16 cellular contexts compared by ENCODE assay signal in the genomic region with DNA sequence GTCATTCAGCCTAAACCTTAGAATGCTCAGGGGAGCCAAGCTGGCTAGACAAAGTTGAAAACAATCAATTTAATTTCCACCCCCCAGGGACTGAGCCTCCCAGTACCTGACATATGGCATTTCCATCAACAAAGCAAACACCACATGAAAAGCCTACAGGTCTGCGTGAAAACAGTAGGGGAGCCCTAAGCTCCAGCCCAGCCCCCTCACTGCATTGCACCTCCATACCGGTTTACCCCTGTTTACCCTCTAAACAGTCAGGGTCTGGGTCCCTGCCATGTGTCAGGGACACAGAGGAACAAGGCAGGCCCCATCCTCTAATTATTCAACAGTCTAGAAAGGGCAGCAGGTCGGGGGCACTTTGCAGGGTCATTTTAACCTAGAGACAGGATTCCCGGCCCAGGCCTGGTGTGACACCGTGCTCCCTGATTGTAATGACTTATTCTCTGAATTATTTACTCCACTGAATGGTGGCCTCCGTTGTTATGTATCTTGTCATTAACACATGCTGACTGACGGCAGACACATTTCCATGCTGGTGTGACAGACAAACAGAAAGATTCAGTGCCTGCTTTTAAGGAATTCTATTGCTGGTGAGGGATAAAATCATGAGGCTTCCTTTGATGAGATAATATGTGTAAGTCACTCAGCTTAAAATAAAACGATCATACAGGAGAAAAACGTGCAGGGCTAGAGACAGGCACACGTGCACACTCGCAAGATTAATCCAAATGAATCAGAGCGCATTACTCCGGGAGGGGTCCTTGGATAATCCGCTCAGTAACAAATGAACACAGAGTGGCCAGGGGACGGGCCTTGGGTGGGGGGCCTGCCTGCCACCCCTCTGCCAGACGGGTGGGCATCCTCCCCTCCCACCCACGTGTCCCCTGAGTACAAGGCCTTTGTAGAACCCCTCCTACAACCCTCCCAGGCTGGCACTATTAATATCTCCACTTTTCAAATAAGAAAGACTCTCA. TPM values are rescaled to one million over a fixed set of nuclear protein-coding genes. Genes with fewer than 3 reads are reported as not detected.
DNase-seq lines count a peak whose midpoint lies in the region; ATAC-seq and TF ChIP-seq lines count a peak whose summit lies in the region.
"Had no signal": no experiment of that assay in that cellular context is flagged by ENCODE, and none has a peak within 500 bp of the region (broad histone marks: within the 10 kb centered on the region; RNA-seq: fewer than 3 reads in every experiment).

No MANE protein-coding gene starts in this region.

- no peak for ATAC-seq in naive thymus-derived CD4-positive, alpha-beta T cell
- ATAC-seq in upper lobe of right lung (no peak), HG03521 (IDR thresholded peaks at IDR 0.05; ENCODE audit: unreplicated experiment) (no peak), HG03108 (IDR thresholded peaks at IDR 0.05; ENCODE audit: unreplicated experiment) (no peak)
- ATAC-seq: HCT116 had no signal

- CTCF ChIA-PET in naive thymus-derived CD4-positive, alpha-beta T cell (lab: Charles Lee): interaction anchor here (1.0 kb wide), 2 partner anchors 8 to 24 kb away, joined by 3 to 5 read pairs; a partner anchor contains a TSS

- peaks cover 94 to 97% of the 10 kb centered on the region in 2 donors for H3K4me1 ChIP-seq in naive thymus-derived CD4-positive, alpha-beta T cell (ENCODE audit: control insufficient read depth in 2 of 2, insufficient read depth in 2 of 2, low read length in 2 of 2)
- H3K4me1 ChIP-seq in upper lobe of right lung: peaks cover 25% of the 10 kb centered on the region
- H3K4me1 ChIP-seq: SJSA1 had no signal

- H3K27me3 ChIP-seq in WERI-Rb-1 (ENCODE audit: insufficient read depth, low read depth, severe bottlenecking) (no peaks in the 10 kb centered on the region), upper lobe of right lung (no peaks in the 10 kb centered on the region)
- no peaks in the 10 kb centered on the region for H3K27me3 ChIP-seq in naive thymus-derived CD4-positive, alpha-beta T cell (ENCODE audit: control insufficient read depth in 2 of 2, insufficient read depth in 2 of 2, low read length in 2 of 2)
- H3K27me3 ChIP-seq: SJSA1 had no signal

- H3K9me3 ChIP-seq in WERI-Rb-1 (ENCODE audit: severe bottlenecking) (no peaks in the 10 kb centered on the region), upper lobe of right lung (no peaks in the 10 kb centered on the region)
- H3K9me3 ChIP-seq in naive thymus-derived CD4-positive, alpha-beta T cell (ENCODE audit: control insufficient read depth in 2 of 3, low read length in 3 of 3): no peaks in the 10 kb centered on the region
- H3K9me3 ChIP-seq: SJSA1, tibial artery had no signal

- H3K4me3 Mint-ChIP-seq in IgD-negative memory B cell: peak overlapping the region in 2 of 4 donors; percentile 12 to 65
- H3K4me3 Mint-ChIP-seq in naive thymus-derived CD4-positive, alpha-beta T cell: peak overlapping the region in 9 of 10 donors; percentile 35 to 99 (median 78)
- H3K4me3 Mint-ChIP-seq: dendritic cell treated with granulocyte-macrophage colony-stimulating factor and Interleukin-4, amounts not matched to agents 40 ng/mL and 50 ng/mL, for 4 days had no signal

- TF ChIP-seq CTCF in WERI-Rb-1 (IDR thresholded peaks at IDR 0.05; ENCODE audit: low read depth, low read length): no peak
- TF ChIP-seq CTCF in upper lobe of right lung (IDR thresholded peaks at IDR 0.05): no peak

- H3K4me3 ChIP-seq in WERI-Rb-1 (ENCODE audit: low read depth, low read length) (no peak overlapping the region), upper lobe of right lung (no peak overlapping the region)
- H3K4me3 ChIP-seq in naive thymus-derived CD4-positive, alpha-beta T cell (ENCODE audit: low read length): no peak overlapping the region
- H3K4me3 ChIP-seq: SJSA1, tibial artery had no signal

- intact Hi-C loops in naive thymus-derived CD4-positive, alpha-beta T cell (cut with micrococcal nuclease): no loop called here
- intact Hi-C loops in upper lobe of right lung (cut with DNase I): no loop called here

- H3K27ac Mint-ChIP-seq in IgD-negative memory B cell: peak overlapping the region in 2 of 3 donors; percentile 51 to 78
- peak overlapping the region; percentile 46 to 99 (median 91) for H3K27ac Mint-ChIP-seq in naive thymus-derived CD4-positive, alpha-beta T cell

- no peaks in the 10 kb centered on the region for H3K27me3 Mint-ChIP-seq in IgD-negative memory B cell
- H3K27me3 Mint-ChIP-seq in naive thymus-derived CD4-positive, alpha-beta T cell: no peaks in the 10 kb centered on the region

- DNase-seq in NCI-H2081 (lab: John Stamatoyannopoulos, UW) (peak; percentile 26 to 82), NCI-H2081 treated with DMSO at 0.1 percent for 48 hours (lab: John Stamatoyannopoulos, UW) (no peak), WERI-Rb-1 (peak; percentile 82), upper lobe of right lung (no peak)
- peak in 1 of 9 donors; percentile 42 for DNase-seq in naive thymus-derived CD4-positive, alpha-beta T cell
- DNase-seq: activated CD4-positive, alpha-beta T cell treated with anti-CD3 and anti-CD28 coated beads for 4 hours; DMS79; NCI-H2029 treated with DMSO at 0.1 percent for 48 hours; tibial artery had no signal

- no peaks in the 10 kb centered on the region for H3K36me3 Mint-ChIP-seq in IgD-negative memory B cell
- peaks cover 0 to 15% (median 7%) of the 10 kb centered on the region in 5 donors for H3K36me3 Mint-ChIP-seq in naive thymus-derived CD4-positive, alpha-beta T cell

- H3K9me3 Mint-ChIP-seq in IgD-negative memory B cell: no peaks in the 10 kb centered on the region
- H3K9me3 Mint-ChIP-seq in naive thymus-derived CD4-positive, alpha-beta T cell: no peaks in the 10 kb centered on the region
- H3K9me3 Mint-ChIP-seq: dendritic cell treated with granulocyte-macrophage colony-stimulating factor and Interleukin-4, amounts not matched to agents 40 ng/mL and 50 ng/mL, for 4 days had no signal

- H3K36me3 ChIP-seq in WERI-Rb-1 (peaks cover 18% of the 10 kb centered on the region), upper lobe of right lung (no peaks in the 10 kb centered on the region)
- H3K36me3 ChIP-seq in naive thymus-derived CD4-positive, alpha-beta T cell (ENCODE audit: control insufficient read depth in 2 of 3, insufficient read depth in 3 of 3, low read length in 3 of 3): peaks cover 0 to 4% (median 0%) of the 10 kb centered on the region in 3 experiments
- H3K36me3 ChIP-seq: SJSA1, tibial artery had no signal

- H3K27ac ChIP-seq in WERI-Rb-1 (peak overlapping the region; percentile 96), upper lobe of right lung (no peak overlapping the region)
- peak overlapping the region; percentile 76 for H3K27ac ChIP-seq in naive thymus-derived CD4-positive, alpha-beta T cell (ENCODE audit: low read depth, low read length)
- H3K27ac ChIP-seq: 22Rv1, SJSA1, tibial artery had no signal

- POLR2A ChIA-PET in naive thymus-derived CD4-positive, alpha-beta T cell (lab: Charles Lee): interaction anchor here (0.5 to 22.3 kb wide), 8 partner anchors 7 to 470 kb away, joined by 3 to 328 read pairs (median 4); a partner anchor contains a TSS

- peaks cover 73 to 77% (median 74%) of the 10 kb centered on the region in 3 donors for H3K4me1 Mint-ChIP-seq in IgD-negative memory B cell
- peaks cover 78 to 95% (median 91%) of the 10 kb centered on the region in 7 donors for H3K4me1 Mint-ChIP-seq in naive thymus-derived CD4-positive, alpha-beta T cell

RNA-seq across cellular contexts. Expression of a gene that starts 23.2 kb away (rescaled TPM):
- polyA plus RNA-seq in IgD-negative memory B cell: 30.5 TPM
- total RNA-seq in naive thymus-derived CD4-positive, alpha-beta T cell: 100 to 1,000 TPM; 189 to 324 (median 277) TPM
- polyA plus RNA-seq in naive thymus-derived CD4-positive, alpha-beta T cell: 10 to 100 TPM; 23.6 to 44.9 TPM
- total RNA-seq in upper lobe of right lung: 34.1 TPM
- total RNA-seq: SJSA1 had no signal

Comparison
In these comparisons a context has a peak if more than half of its experiments do, and no peak if none do; other contexts are left out.
1. DNase-seq: peak in NCI-H2081 (2 of 2) and WERI-Rb-1 (single experiment); none in NCI-H2081 treated with DMSO at 0.1 percent for 48 hours (single experiment) and upper lobe of right lung (single experiment).